In the genomic region with DNA sequence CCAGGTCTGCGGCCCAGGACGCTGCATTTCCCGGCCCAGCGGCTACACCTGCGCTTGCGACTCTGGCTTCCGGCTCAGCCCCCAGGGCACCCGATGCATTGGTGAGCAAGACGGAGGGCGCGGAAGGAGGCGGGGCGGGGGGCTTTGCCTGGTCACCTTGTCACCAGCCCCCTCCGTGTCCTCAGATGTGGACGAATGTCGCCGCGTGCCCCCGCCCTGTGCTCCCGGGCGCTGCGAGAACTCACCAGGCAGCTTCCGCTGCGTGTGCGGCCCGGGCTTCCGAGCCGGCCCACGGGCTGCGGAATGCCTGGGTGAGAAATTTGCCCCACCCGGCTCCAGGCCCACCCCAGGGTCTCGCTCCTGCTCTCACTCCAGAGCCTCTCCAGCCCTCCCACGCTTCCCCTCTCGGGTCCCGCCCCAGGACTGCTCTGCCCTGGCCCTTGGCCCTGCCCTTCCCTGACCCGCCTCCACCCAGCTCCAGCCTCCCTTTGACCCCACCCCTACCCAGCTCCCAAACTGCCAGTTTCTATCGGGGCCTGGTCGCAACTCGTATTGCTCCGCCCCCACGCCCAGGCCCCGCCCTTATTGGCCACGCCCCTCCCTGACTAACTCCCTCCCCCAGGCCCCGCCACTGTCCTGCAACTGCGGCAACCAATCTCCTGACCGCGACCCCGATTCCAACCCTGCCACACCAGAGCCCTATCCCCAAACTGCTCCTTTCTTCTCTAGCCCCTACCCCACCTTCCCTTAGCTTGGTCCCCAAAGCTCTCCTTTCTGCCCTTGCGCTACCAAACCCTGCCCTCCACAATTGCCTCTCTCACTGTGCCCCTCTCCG, we compare ENCODE assay signal across 1 cellular context.
A peak's percentile ranks its signal among the peaks of the same experiment; 100 is the strongest.
TF ChIP-seq lines count a peak whose summit lies in the region.

No MANE protein-coding gene starts in this region.

TF ChIP-seq in K562, 482 proteins besides CTCF, POLR2A, EP300 and RAD21 (continued from another document and continues in another):
- TF ChIP-seq, protein P1, sequence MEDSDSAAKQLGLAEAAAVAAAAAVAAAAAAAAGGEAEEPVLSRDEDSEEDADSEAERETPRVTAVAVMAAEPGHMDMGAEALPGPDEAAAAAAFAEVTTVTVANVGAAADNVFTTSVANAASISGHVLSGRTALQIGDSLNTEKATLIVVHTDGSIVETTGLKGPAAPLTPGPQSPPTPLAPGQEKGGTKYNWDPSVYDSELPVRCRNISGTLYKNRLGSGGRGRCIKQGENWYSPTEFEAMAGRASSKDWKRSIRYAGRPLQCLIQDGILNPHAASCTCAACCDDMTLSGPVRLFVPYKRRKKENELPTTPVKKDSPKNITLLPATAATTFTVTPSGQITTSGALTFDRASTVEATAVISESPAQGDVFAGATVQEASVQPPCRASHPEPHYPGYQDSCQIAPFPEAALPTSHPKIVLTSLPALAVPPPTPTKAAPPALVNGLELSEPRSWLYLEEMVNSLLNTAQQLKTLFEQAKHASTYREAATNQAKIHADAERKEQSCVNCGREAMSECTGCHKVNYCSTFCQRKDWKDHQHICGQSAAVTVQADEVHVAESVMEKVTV (CRISPR knock-in tag; IDR thresholded peaks at IDR 0.05): no peak
- TF ChIP-seq ZFP30 (CRISPR knock-in tag; IDR thresholded peaks at IDR 0.05; ENCODE audit: borderline replicate concordance) (no peak), ELF2 (CRISPR knock-in tag; IDR thresholded peaks at IDR 0.05) (peak; percentile 47; the same call in 1 of the 2 replicates), IFI16 (CRISPR knock-in tag; IDR thresholded peaks at IDR 0.05) (no peak), ZNF644 (tag; IDR thresholded peaks at IDR 0.05; ENCODE audit: low read depth) (no peak), CEBPB (tag; IDR thresholded peaks at IDR 0.05) (no peak), ZNF717 (CRISPR knock-in tag; IDR thresholded peaks at IDR 0.05) (no peak), ZNF77 (CRISPR knock-in tag; IDR thresholded peaks at IDR 0.05) (no peak), SMAD1 (IDR thresholded peaks at IDR 0.05; ENCODE audit: low read depth, low read length, partially characterized antibody) (no peak), ESRRA (IDR thresholded peaks at IDR 0.05; ENCODE audit: borderline replicate concordance, low read depth) (no peak; the same call in 1 of the 2 replicates), CBX1 (IDR thresholded peaks at IDR 0.05; ENCODE audit: low read depth) (no peak), ZNF347 (CRISPR knock-in tag; IDR thresholded peaks at IDR 0.05; ENCODE audit: low read depth) (no peak), TCFL5 (CRISPR knock-in tag; conservative IDR thresholded peaks at IDR 0.05) (no peak), ZSCAN29 (IDR thresholded peaks at IDR 0.05) (no peak), POLR2H (tag; IDR thresholded peaks at IDR 0.05; ENCODE audit: low read depth) (no peak), CBX5 (IDR thresholded peaks at IDR 0.05; ENCODE audit: borderline replicate concordance, low read depth) (no peak), ZBED1 (IDR thresholded peaks at IDR 0.05) (0 out of 2 replicates have a peak, but pooled peaks have one; percentile 26), PHF8 (IDR thresholded peaks at IDR 0.05; ENCODE audit: borderline replicate concordance, low read length) (peak; percentile 40; the same call in 1 of the 2 replicates), NBN (IDR thresholded peaks at IDR 0.05; ENCODE audit: low read depth) (no peak), RFX7 (CRISPR knock-in tag; IDR thresholded peaks at IDR 0.05) (no peak), RBM14 (IDR thresholded peaks at IDR 0.05; ENCODE audit: borderline replicate concordance, insufficient read depth, low read depth, low read length) (no peak), PCBP2 (IDR thresholded peaks at IDR 0.05; ENCODE audit: low read depth, low read length, poor library complexity, severe bottlenecking) (no peak), NFIC (IDR thresholded peaks at IDR 0.05) (0 out of 2 replicates have a peak, but pooled peaks have one; percentile 26), TOE1 (IDR thresholded peaks at IDR 0.05; ENCODE audit: borderline replicate concordance) (no peak), TOE1 (CRISPR knock-in tag; IDR thresholded peaks at IDR 0.05; ENCODE audit: borderline replicate concordance, low read depth) (no peak), ZFX (CRISPR knock-in tag; IDR thresholded peaks at IDR 0.05) (peak; percentile 65), BHLHE40 (IDR thresholded peaks at IDR 0.05; ENCODE audit: low read length) (no peak), ILK (tag; IDR thresholded peaks at IDR 0.05; ENCODE audit: borderline replicate concordance, low read depth) (no peak), JUNB (CRISPR knock-in tag; conservative IDR thresholded peaks at IDR 0.05) (no peak), ZNF146 (CRISPR knock-in tag; IDR thresholded peaks at IDR 0.05; ENCODE audit: unreplicated experiment) (no peak), ARID2 (IDR thresholded peaks at IDR 0.05) (no peak), OTX1 (CRISPR knock-in tag; IDR thresholded peaks at IDR 0.05) (no peak; the same call in 1 of the 2 replicates), NFXL1 (CRISPR knock-in tag; IDR thresholded peaks at IDR 0.05) (no peak), FUS (optimal IDR thresholded peaks at IDR 0.05; ENCODE audit: low read depth, low read length) (peak; percentile 72), PTBP1 (IDR thresholded peaks at IDR 0.05; ENCODE audit: low read depth, low read length) (no peak), ZNF584 (CRISPR knock-in tag; IDR thresholded peaks at IDR 0.05; ENCODE audit: low read depth) (no peak), CXXC5 (CRISPR knock-in tag; IDR thresholded peaks at IDR 0.05) (peak; percentile 54), FOXA1 (IDR thresholded peaks at IDR 0.05; ENCODE audit: borderline replicate concordance) (no peak), SRSF9 (IDR thresholded peaks at IDR 0.05; ENCODE audit: borderline replicate concordance, low read depth, low read length) (no peak), HNRNPH1 (optimal IDR thresholded peaks at IDR 0.05; ENCODE audit: low read depth, low read length) (no peak)
- TF ChIP-seq, protein P2, sequence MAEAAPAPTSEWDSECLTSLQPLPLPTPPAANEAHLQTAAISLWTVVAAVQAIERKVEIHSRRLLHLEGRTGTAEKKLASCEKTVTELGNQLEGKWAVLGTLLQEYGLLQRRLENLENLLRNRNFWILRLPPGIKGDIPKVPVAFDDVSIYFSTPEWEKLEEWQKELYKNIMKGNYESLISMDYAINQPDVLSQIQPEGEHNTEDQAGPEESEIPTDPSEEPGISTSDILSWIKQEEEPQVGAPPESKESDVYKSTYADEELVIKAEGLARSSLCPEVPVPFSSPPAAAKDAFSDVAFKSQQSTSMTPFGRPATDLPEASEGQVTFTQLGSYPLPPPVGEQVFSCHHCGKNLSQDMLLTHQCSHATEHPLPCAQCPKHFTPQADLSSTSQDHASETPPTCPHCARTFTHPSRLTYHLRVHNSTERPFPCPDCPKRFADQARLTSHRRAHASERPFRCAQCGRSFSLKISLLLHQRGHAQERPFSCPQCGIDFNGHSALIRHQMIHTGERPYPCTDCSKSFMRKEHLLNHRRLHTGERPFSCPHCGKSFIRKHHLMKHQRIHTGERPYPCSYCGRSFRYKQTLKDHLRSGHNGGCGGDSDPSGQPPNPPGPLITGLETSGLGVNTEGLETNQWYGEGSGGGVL (CRISPR knock-in tag; IDR thresholded peaks at IDR 0.05): no peak
- TF ChIP-seq, protein P3, sequence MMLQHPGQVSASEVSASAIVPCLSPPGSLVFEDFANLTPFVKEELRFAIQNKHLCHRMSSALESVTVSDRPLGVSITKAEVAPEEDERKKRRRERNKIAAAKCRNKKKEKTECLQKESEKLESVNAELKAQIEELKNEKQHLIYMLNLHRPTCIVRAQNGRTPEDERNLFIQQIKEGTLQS (IDR thresholded peaks at IDR 0.05): no peak
- TF ChIP-seq, protein P3 (CRISPR knock-in tag; conservative IDR thresholded peaks at IDR 0.05): no peak
- TF ChIP-seq, protein P4, sequence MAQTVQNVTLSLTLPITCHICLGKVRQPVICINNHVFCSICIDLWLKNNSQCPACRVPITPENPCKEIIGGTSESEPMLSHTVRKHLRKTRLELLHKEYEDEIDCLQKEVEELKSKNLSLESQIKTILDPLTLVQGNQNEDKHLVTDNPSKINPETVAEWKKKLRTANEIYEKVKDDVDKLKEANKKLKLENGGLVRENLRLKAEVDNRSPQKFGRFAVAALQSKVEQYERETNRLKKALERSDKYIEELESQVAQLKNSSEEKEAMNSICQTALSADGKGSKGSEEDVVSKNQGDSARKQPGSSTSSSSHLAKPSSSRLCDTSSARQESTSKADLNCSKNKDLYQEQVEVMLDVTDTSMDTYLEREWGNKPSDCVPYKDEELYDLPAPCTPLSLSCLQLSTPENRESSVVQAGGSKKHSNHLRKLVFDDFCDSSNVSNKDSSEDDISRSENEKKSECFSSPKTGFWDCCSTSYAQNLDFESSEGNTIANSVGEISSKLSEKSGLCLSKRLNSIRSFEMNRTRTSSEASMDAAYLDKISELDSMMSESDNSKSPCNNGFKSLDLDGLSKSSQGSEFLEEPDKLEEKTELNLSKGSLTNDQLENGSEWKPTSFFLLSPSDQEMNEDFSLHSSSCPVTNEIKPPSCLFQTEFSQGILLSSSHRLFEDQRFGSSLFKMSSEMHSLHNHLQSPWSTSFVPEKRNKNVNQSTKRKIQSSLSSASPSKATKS (CRISPR knock-in tag; IDR thresholded peaks at IDR 0.05): no peak
- TF ChIP-seq, protein P5, sequence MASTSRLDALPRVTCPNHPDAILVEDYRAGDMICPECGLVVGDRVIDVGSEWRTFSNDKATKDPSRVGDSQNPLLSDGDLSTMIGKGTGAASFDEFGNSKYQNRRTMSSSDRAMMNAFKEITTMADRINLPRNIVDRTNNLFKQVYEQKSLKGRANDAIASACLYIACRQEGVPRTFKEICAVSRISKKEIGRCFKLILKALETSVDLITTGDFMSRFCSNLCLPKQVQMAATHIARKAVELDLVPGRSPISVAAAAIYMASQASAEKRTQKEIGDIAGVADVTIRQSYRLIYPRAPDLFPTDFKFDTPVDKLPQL (IDR thresholded peaks at IDR 0.05; ENCODE audit: extremely low read depth, insufficient read length): no peak
- TF ChIP-seq, protein P6, sequence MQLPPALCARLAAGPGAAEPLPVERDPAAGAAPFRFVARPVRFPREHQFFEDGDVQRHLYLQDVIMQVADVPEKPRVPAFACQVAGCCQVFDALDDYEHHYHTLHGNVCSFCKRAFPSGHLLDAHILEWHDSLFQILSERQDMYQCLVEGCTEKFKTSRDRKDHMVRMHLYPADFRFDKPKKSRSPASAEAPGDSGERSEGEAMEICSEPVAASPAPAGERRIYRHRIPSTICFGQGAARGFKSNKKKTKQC (CRISPR knock-in tag; IDR thresholded peaks at IDR 0.05): no peak
- TF ChIP-seq, protein P7, sequence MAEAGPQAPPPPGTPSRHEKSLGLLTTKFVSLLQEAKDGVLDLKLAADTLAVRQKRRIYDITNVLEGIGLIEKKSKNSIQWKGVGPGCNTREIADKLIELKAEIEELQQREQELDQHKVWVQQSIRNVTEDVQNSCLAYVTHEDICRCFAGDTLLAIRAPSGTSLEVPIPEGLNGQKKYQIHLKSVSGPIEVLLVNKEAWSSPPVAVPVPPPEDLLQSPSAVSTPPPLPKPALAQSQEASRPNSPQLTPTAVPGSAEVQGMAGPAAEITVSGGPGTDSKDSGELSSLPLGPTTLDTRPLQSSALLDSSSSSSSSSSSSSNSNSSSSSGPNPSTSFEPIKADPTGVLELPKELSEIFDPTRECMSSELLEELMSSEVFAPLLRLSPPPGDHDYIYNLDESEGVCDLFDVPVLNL (CRISPR knock-in tag; IDR thresholded peaks at IDR 0.05; ENCODE audit: low read depth): no peak
- TF ChIP-seq, protein P8, sequence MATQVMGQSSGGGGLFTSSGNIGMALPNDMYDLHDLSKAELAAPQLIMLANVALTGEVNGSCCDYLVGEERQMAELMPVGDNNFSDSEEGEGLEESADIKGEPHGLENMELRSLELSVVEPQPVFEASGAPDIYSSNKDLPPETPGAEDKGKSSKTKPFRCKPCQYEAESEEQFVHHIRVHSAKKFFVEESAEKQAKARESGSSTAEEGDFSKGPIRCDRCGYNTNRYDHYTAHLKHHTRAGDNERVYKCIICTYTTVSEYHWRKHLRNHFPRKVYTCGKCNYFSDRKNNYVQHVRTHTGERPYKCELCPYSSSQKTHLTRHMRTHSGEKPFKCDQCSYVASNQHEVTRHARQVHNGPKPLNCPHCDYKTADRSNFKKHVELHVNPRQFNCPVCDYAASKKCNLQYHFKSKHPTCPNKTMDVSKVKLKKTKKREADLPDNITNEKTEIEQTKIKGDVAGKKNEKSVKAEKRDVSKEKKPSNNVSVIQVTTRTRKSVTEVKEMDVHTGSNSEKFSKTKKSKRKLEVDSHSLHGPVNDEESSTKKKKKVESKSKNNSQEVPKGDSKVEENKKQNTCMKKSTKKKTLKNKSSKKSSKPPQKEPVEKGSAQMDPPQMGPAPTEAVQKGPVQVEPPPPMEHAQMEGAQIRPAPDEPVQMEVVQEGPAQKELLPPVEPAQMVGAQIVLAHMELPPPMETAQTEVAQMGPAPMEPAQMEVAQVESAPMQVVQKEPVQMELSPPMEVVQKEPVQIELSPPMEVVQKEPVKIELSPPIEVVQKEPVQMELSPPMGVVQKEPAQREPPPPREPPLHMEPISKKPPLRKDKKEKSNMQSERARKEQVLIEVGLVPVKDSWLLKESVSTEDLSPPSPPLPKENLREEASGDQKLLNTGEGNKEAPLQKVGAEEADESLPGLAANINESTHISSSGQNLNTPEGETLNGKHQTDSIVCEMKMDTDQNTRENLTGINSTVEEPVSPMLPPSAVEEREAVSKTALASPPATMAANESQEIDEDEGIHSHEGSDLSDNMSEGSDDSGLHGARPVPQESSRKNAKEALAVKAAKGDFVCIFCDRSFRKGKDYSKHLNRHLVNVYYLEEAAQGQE (CRISPR knock-in tag; IDR thresholded peaks at IDR 0.05; ENCODE audit: low read depth): no peak
- TF ChIP-seq, protein P9, sequence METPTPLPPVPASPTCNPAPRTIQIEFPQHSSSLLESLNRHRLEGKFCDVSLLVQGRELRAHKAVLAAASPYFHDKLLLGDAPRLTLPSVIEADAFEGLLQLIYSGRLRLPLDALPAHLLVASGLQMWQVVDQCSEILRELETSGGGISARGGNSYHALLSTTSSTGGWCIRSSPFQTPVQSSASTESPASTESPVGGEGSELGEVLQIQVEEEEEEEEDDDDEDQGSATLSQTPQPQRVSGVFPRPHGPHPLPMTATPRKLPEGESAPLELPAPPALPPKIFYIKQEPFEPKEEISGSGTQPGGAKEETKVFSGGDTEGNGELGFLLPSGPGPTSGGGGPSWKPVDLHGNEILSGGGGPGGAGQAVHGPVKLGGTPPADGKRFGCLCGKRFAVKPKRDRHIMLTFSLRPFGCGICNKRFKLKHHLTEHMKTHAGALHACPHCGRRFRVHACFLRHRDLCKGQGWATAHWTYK (CRISPR knock-in tag; IDR thresholded peaks at IDR 0.05): 0 out of 2 replicates have a peak, but pooled peaks have one; percentile 58
- TF ChIP-seq, protein P10, sequence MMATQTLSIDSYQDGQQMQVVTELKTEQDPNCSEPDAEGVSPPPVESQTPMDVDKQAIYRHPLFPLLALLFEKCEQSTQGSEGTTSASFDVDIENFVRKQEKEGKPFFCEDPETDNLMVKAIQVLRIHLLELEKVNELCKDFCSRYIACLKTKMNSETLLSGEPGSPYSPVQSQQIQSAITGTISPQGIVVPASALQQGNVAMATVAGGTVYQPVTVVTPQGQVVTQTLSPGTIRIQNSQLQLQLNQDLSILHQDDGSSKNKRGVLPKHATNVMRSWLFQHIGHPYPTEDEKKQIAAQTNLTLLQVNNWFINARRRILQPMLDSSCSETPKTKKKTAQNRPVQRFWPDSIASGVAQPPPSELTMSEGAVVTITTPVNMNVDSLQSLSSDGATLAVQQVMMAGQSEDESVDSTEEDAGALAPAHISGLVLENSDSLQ (IDR thresholded peaks at IDR 0.05): peak; percentile 43; the same call in 1 of the 2 replicates
